Comparison of ENCODE assay signal across 15 cellular contexts in the genomic region with DNA sequence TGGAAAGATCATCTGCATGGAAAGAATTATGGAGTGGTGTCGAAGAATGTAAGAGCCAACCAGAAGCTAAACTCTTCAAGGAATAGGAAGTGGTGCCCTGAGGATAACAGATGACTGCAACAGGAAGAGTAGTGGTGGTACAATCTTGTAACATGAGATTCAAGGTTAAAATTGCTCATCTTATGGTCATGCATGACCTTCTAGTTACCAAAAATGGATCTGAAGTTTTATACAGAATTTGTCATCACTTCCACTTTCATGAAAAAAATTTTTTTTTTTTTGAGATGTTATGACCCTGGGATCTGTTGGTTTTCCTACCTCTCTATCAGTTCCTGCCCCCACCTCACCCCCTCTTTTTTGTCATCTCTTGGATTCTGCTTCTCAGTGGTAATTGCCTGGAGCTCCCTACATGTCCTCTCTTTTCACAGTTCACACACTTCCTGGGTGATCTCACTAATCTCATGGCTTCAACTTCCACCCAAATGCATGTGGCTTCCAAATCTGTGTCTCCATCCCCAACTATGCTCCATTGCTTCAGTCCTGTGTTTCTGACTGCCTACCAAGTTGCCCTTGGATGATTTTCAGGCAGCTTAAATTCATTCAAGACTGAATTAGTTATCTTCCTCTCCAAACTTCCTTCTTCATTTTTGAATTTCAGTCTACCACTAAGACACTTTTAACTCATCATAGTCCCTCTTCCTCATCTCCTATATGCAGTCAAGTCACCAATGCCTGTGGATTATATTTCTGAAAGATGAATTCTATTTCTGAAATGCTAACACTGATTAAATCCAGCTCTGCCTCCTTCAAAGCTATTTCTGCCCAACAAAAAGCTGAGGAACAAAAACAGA. TPM values are rescaled to one million over a fixed set of nuclear protein-coding genes. Genes with fewer than 3 reads are reported as not detected.
DNase-seq lines count a peak whose midpoint lies in the region; ATAC-seq and TF ChIP-seq lines count a peak whose summit lies in the region.
"Had no signal": no experiment of that assay in that cellular context is flagged by ENCODE, and none has a peak within 500 bp of the region (broad histone marks: within the 10 kb centered on the region; RNA-seq: fewer than 3 reads in every experiment).

No MANE protein-coding gene starts in this region.

- no peaks in the 10 kb centered on the region for H3K36me3 ChIP-seq in MG63
- no peaks in the 10 kb centered on the region for H3K36me3 ChIP-seq in body of pancreas (replicated peaks in 1 of 2; ENCODE audit: insufficient read depth in 1 of 2, low read depth in 2 of 2)
- H3K36me3 ChIP-seq: thyroid gland had no signal

- H3K9me3 ChIP-seq in MG63 (no peaks in the 10 kb centered on the region), body of pancreas (no peaks in the 10 kb centered on the region)
- H3K9me3 ChIP-seq: thyroid gland had no signal

- no peak overlapping the region for H3K4me3 Mint-ChIP-seq in activated B cell treated with CpG ODN at 0.5 μM for 24 hours
- H3K4me3 Mint-ChIP-seq: WTC11 had no signal

- H3K4me3 ChIP-seq in GM12865 (ENCODE audit: low read depth, low read length) = no peak overlapping the region
- no peak overlapping the region for H3K4me3 ChIP-seq in MG63
- no peak overlapping the region for H3K4me3 ChIP-seq in body of pancreas
- H3K4me3 ChIP-seq: thyroid gland had no signal

- H3K27me3 ChIP-seq in MG63 = peaks cover 4% of the 10 kb centered on the region
- no peaks in the 10 kb centered on the region for H3K27me3 ChIP-seq in body of pancreas
- H3K27me3 ChIP-seq: thyroid gland had no signal

- no peaks in the 10 kb centered on the region for H3K27me3 Mint-ChIP-seq in activated B cell treated with CpG ODN at 0.5 μM for 24 hours

- POLR2A ChIA-PET in activated B cell treated with CpG ODN at 0.5 μM for 24 hours (lab: Charles Lee) = interaction anchor here (1.1 to 2.6 kb wide), 10 partner anchors 10 to 66 kb away, joined by 3 to 28 read pairs (median 9); no protein-coding TSS in a partner anchor

- peaks cover 16% of the 10 kb centered on the region for H3K4me1 Mint-ChIP-seq in activated B cell treated with CpG ODN at 0.5 μM for 24 hours
- H3K4me1 Mint-ChIP-seq: WTC11 had no signal

- ATAC-seq in GM19438 (IDR thresholded peaks at IDR 0.05; ENCODE audit: low read depth, unreplicated experiment) (peak; percentile 75), HG03196 (IDR thresholded peaks at IDR 0.05; ENCODE audit: unreplicated experiment) (peak; percentile 72), activated B cell treated with CpG ODN at 0.5 μM for 24 hours (ENCODE audit: low read depth) (peak; percentile 95), GM19023 (IDR thresholded peaks at IDR 0.05; ENCODE audit: unreplicated experiment) (no peak), omental fat pad (ENCODE audit: low FRiP score) (no peak), body of pancreas (no peak)
- ATAC-seq: left ventricle myocardium superior, WTC11 had no signal

- H3K27ac Mint-ChIP-seq in activated B cell treated with CpG ODN at 0.5 μM for 24 hours = no peak overlapping the region
- H3K27ac Mint-ChIP-seq: WTC11 had no signal

- CTCF ChIA-PET in activated B cell treated with CpG ODN at 0.5 μM for 24 hours (lab: Charles Lee) = interaction anchor here (0.9 to 2.1 kb wide), 5 partner anchors 8 to 70 kb away, joined by 3 to 7 read pairs (median 3); no protein-coding TSS in a partner anchor

- no peaks in the 10 kb centered on the region for H3K4me1 ChIP-seq in body of pancreas
- H3K4me1 ChIP-seq: thyroid gland had no signal

- intact Hi-C loops in activated B cell treated with CpG ODN at 0.5 μM for 24 hours (cut with micrococcal nuclease) = loop anchor here (1.0 to 2.0 kb wide), 5 partner anchors 9 to 46 kb away; no protein-coding TSS in a partner anchor
- intact Hi-C loops in body of pancreas (cut with DNase I) = no loop called here

- H3K27ac ChIP-seq in body of pancreas = no peak overlapping the region
- H3K27ac ChIP-seq: thyroid gland had no signal

- 78 to 85% methylated on average over 1 of the region's 1 CpG for WGBS in body of pancreas, 2 donors

- H3K9me3 Mint-ChIP-seq in activated B cell treated with CpG ODN at 0.5 μM for 24 hours = peaks cover 5% of the 10 kb centered on the region

- no peak for TF ChIP-seq POLR2A in body of pancreas (IDR thresholded peaks at IDR 0.05)

- no peaks in the 10 kb centered on the region for H3K36me3 Mint-ChIP-seq in activated B cell treated with CpG ODN at 0.5 μM for 24 hours (ENCODE audit: low read depth)

- TF ChIP-seq CTCF in GM12865 (IDR thresholded peaks at IDR 0.05; ENCODE audit: insufficient read depth, low read depth, low read length, missing control alignments) (no peak), activated B cell treated with CpG ODN at 0.5 μM for 24 hours (IDR thresholded peaks at IDR 0.05) (no peak), omental fat pad (IDR thresholded peaks at IDR 0.05) (no peak), body of pancreas (IDR thresholded peaks at IDR 0.05) (no peak)

- DNase-seq in GM12865 (ENCODE audit: low read depth) = peak; percentile 66
- no peak for DNase-seq in activated B cell treated with CpG ODN at 0.5 μM for 24 hours
- no peak for DNase-seq in omental fat pad (ENCODE audit: low spot score)
- no peak for DNase-seq in MG63
- no peak for DNase-seq in body of pancreas
- DNase-seq: COR-L47, left ventricle myocardium superior, NCI-H1092 treated with DMSO at 0.1 percent for 48 hours, NCI-H524, thyroid gland had no signal

RNA-seq across cellular contexts. Expression of a gene that starts 48.4 kb away (rescaled TPM):
- total RNA-seq in activated B cell treated with CpG ODN at 0.5 μM for 24 hours (28.7 and 31.2 TPM in 2 replicates), omental fat pad (1 to 10 TPM; 1.5 to 4.9 (median 2.9) TPM), body of pancreas (under 1 TPM; 0.52 to 0.99 TPM)
- total RNA-seq in MG63 (2014; rRNA removed; shearing (Covaris generic); ENCODE audit: low replicate concordance) = not detected in 2 replicates
- total RNA-seq: endothelial cell of umbilical vein, WTC11 had no signal

Comparison
In these comparisons a context has a peak if more than half of its experiments do, and no peak if none do; other contexts are left out.
1. ATAC-seq: peak in GM19438 (single experiment), HG03196 (single experiment) and activated B cell treated with CpG ODN at 0.5 μM for 24 hours (single experiment); none in GM19023 (single experiment), omental fat pad (single experiment) and body of pancreas (single experiment).